In genomic region chr3:45227131-45227819, GRCh38 we compare ENCODE assay signal across 14 cellular contexts. TPM values are rescaled to one million over a fixed set of nuclear protein-coding genes. Genes with fewer than 3 reads are reported as not detected.
DNase-seq lines count a peak whose midpoint lies in the region; ATAC-seq and TF ChIP-seq lines count a peak whose summit lies in the region.
"Had no signal": no experiment of that assay in that cellular context is flagged by ENCODE, and none has a peak within 500 bp of the region (broad histone marks: within the 10 kb centered on the region; RNA-seq: fewer than 3 reads in every experiment).

No MANE protein-coding gene starts in this region.

- H3K36me3 Mint-ChIP-seq in activated naive CD8-positive, alpha-beta T cell treated with anti-CD3 and anti-CD28 coated beads, Interleukin-2, amount 10 ng/mL, durations not matched to agents 7 days and 5 days: no peaks in the 10 kb centered on the region
- H3K36me3 Mint-ChIP-seq in activated naive CD8-positive, alpha-beta T cell treated with anti-CD3 and anti-CD28 coated beads for 36 hours: no peaks in the 10 kb centered on the region
- no peaks in the 10 kb centered on the region for H3K36me3 Mint-ChIP-seq in activated T-helper 17 cell treated with anti-CD3 and anti-CD28 coated beads, Interleukin-2, amount 50 U/mL, for 72 hours (ENCODE audit: low read depth)
- no peaks in the 10 kb centered on the region for H3K36me3 Mint-ChIP-seq in type B pancreatic cell

- POLR2A ChIA-PET in activated naive CD8-positive, alpha-beta T cell treated with anti-CD3 and anti-CD28 coated beads, Interleukin-2, amount 10 ng/mL, durations not matched to agents 7 days and 5 days (lab: Charles Lee): no interaction called here

- H3K4me3 Mint-ChIP-seq in activated naive CD8-positive, alpha-beta T cell treated with anti-CD3 and anti-CD28 coated beads, Interleukin-2, amount 10 ng/mL, durations not matched to agents 7 days and 5 days: peak overlapping the region; percentile 32
- no peak overlapping the region for H3K4me3 Mint-ChIP-seq in activated naive CD8-positive, alpha-beta T cell treated with anti-CD3 and anti-CD28 coated beads for 36 hours
- H3K4me3 Mint-ChIP-seq in activated T-helper 17 cell treated with anti-CD3 and anti-CD28 coated beads, Interleukin-2, amount 50 U/mL, for 72 hours: peak overlapping the region; percentile 46
- H3K4me3 Mint-ChIP-seq in type B pancreatic cell: peak overlapping the region; percentile 83

- no peaks in the 10 kb centered on the region for H3K9me3 Mint-ChIP-seq in activated naive CD8-positive, alpha-beta T cell treated with anti-CD3 and anti-CD28 coated beads, Interleukin-2, amount 10 ng/mL, durations not matched to agents 7 days and 5 days
- H3K9me3 Mint-ChIP-seq in activated naive CD8-positive, alpha-beta T cell treated with anti-CD3 and anti-CD28 coated beads for 36 hours: no peaks in the 10 kb centered on the region
- no peaks in the 10 kb centered on the region for H3K9me3 Mint-ChIP-seq in activated T-helper 17 cell treated with anti-CD3 and anti-CD28 coated beads, Interleukin-2, amount 50 U/mL, for 72 hours
- H3K9me3 Mint-ChIP-seq in type B pancreatic cell: no peaks in the 10 kb centered on the region

- peaks cover 9% of the 10 kb centered on the region for H3K4me1 Mint-ChIP-seq in activated naive CD8-positive, alpha-beta T cell treated with anti-CD3 and anti-CD28 coated beads, Interleukin-2, amount 10 ng/mL, durations not matched to agents 7 days and 5 days
- H3K4me1 Mint-ChIP-seq in activated naive CD8-positive, alpha-beta T cell treated with anti-CD3 and anti-CD28 coated beads for 36 hours: peaks cover 12% of the 10 kb centered on the region
- peaks cover 8% of the 10 kb centered on the region for H3K4me1 Mint-ChIP-seq in activated T-helper 17 cell treated with anti-CD3 and anti-CD28 coated beads, Interleukin-2, amount 50 U/mL, for 72 hours
- H3K4me1 Mint-ChIP-seq in type B pancreatic cell (ENCODE audit: unreplicated experiment): peaks cover 23% of the 10 kb centered on the region

- no peak for TF ChIP-seq CTCF in type B pancreatic cell (conservative IDR thresholded peaks at IDR 0.05)

- peaks cover 79% of the 10 kb centered on the region for H3K27me3 Mint-ChIP-seq in activated naive CD8-positive, alpha-beta T cell treated with anti-CD3 and anti-CD28 coated beads, Interleukin-2, amount 10 ng/mL, durations not matched to agents 7 days and 5 days
- H3K27me3 Mint-ChIP-seq in activated naive CD8-positive, alpha-beta T cell treated with anti-CD3 and anti-CD28 coated beads for 36 hours: peaks cover 68% of the 10 kb centered on the region
- peaks cover 63% of the 10 kb centered on the region for H3K27me3 Mint-ChIP-seq in activated T-helper 17 cell treated with anti-CD3 and anti-CD28 coated beads, Interleukin-2, amount 50 U/mL, for 72 hours
- H3K27me3 Mint-ChIP-seq in type B pancreatic cell: peaks cover 73% of the 10 kb centered on the region

- DNase-seq in activated naive CD8-positive, alpha-beta T cell treated with anti-CD3 and anti-CD28 coated beads, Interleukin-2, amount 10 ng/mL, durations not matched to agents 7 days and 5 days: no peak
- DNase-seq in activated naive CD8-positive, alpha-beta T cell treated with anti-CD3 and anti-CD28 coated beads for 36 hours: no peak
- DNase-seq in left kidney (ENCODE audit: low read depth, low spot score) (peak; percentile 52), type B pancreatic cell (ENCODE audit: extremely low spot score, unreplicated experiment) (no peak), EL (no peak), cerebellum (ENCODE audit: low spot score) (no peak), DMS79 treated with DMSO at 0.1 percent for 48 hours (lab: John Stamatoyannopoulos, UW) (no peak)
- DNase-seq: activated CD8-positive, alpha-beta memory T cell treated with anti-CD3 and anti-CD28 coated beads, Interleukin-2, amount 50 U/mL, for 48 hours; DMS79; mammary epithelial cell; MV-4-11; NCI-H226; stimulated activated CD4-positive, alpha-beta T cell treated with anti-CD3 and anti-CD28 coated beads, Interleukin-15, amount 100 ng/mL, for 24 hours had no signal

- no peak for ATAC-seq in activated naive CD8-positive, alpha-beta T cell treated with anti-CD3 and anti-CD28 coated beads, Interleukin-2, amount 10 ng/mL, durations not matched to agents 7 days and 5 days (ENCODE audit: low read depth)
- no peak for ATAC-seq in activated T-helper 17 cell treated with anti-CD3 and anti-CD28 coated beads, Interleukin-2, amount 50 U/mL, for 72 hours (replicated peaks)

- H3K27ac Mint-ChIP-seq in activated naive CD8-positive, alpha-beta T cell treated with anti-CD3 and anti-CD28 coated beads, Interleukin-2, amount 10 ng/mL, durations not matched to agents 7 days and 5 days: no peak overlapping the region
- no peak overlapping the region for H3K27ac Mint-ChIP-seq in activated naive CD8-positive, alpha-beta T cell treated with anti-CD3 and anti-CD28 coated beads for 36 hours
- H3K27ac Mint-ChIP-seq in activated T-helper 17 cell treated with anti-CD3 and anti-CD28 coated beads, Interleukin-2, amount 50 U/mL, for 72 hours: no peak overlapping the region
- H3K27ac Mint-ChIP-seq in type B pancreatic cell: peak overlapping the region; percentile 56

RNA-seq across cellular contexts. Expression of gene TMEM158, which starts 1.2 kb away (rescaled TPM):
- total RNA-seq in activated naive CD8-positive, alpha-beta T cell treated with anti-CD3 and anti-CD28 coated beads, Interleukin-2, amount 10 ng/mL, durations not matched to agents 7 days and 5 days: not detected
- under 1 TPM; 0.12 to 0.20 TPM for total RNA-seq in activated naive CD8-positive, alpha-beta T cell treated with anti-CD3 and anti-CD28 coated beads for 36 hours
- not detected for total RNA-seq in activated T-helper 17 cell treated with anti-CD3 and anti-CD28 coated beads, Interleukin-2, amount 50 U/mL, for 72 hours
- total RNA-seq in type B pancreatic cell (ENCODE audit: low replicate concordance): 8.9 and 10.1 TPM in 2 replicates
- 5.2 TPM for total RNA-seq in cerebellum
